ENCODE assay signal across 8 cellular contexts in the genomic region with DNA sequence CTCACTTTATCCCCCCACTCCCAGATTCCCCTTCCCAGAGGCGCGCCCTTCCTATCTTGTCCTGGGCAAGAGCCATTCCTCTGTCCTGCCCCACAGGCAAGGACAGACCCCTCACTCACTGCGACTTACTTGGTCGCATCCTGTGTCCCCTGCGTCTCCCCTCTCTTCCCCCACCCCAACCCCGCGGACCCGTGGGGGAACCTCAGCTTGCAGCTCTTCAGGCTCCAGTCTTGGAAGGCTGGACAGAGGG. TPM values are rescaled to one million over a fixed set of nuclear protein-coding genes. Genes with fewer than 3 reads are reported as not detected.
A peak's percentile ranks its signal among the peaks of the same experiment; 100 is the strongest.
DNase-seq lines count a peak whose midpoint lies in the region; ATAC-seq, FAIRE-seq and TF ChIP-seq lines count a peak whose summit lies in the region.

No MANE protein-coding gene starts in this region.

- H3K9me3 ChIP-seq in T-helper 17 cell (ENCODE audit: control insufficient read depth, low read length, poor library complexity, severe bottlenecking) (no peaks in the 10 kb centered on the region), prostate gland (no peaks in the 10 kb centered on the region)

- no peaks in the 10 kb centered on the region for H3K36me3 Mint-ChIP-seq in Calu3 (ENCODE audit: insufficient read depth, unreplicated experiment)
- H3K36me3 Mint-ChIP-seq in T-helper 17 cell (ENCODE audit: low read depth) = peaks cover 8% of the 10 kb centered on the region

- FAIRE-seq in urothelium cell line (lab: Jason Lieb, UNC) = no peak

- H3K9me3 Mint-ChIP-seq in Calu3 (ENCODE audit: low read depth, unreplicated experiment) = no peaks in the 10 kb centered on the region

- 5% methylated on average over 8 of the region's 8 CpGs for WGBS in prostate gland

- no peak for TF ChIP-seq POLR2A in prostate gland (IDR thresholded peaks at IDR 0.05)

- H3K4me3 ChIP-seq in fibroblast of the aortic adventitia (ENCODE audit: low read depth, low read length) = peak overlapping the region; percentile 57
- H3K4me3 ChIP-seq in prostate gland = peak overlapping the region; percentile 40 to 46

- no peak overlapping the region for H3K27ac Mint-ChIP-seq in Calu3 (ENCODE audit: unreplicated experiment)
- H3K27ac Mint-ChIP-seq in T-helper 17 cell = no peak overlapping the region

- CTCF ChIA-PET in Calu3 (lab: Charles Lee) = interaction anchor here (0.6 to 0.7 kb wide), 2 partner anchors 75 to 105 kb away, joined by 3 read pairs; no protein-coding TSS in a partner anchor

- H3K4me1 Mint-ChIP-seq in Calu3 (ENCODE audit: low read depth, unreplicated experiment) (peaks cover 17% of the 10 kb centered on the region), T-helper 17 cell (peaks cover 22% of the 10 kb centered on the region)

- DNase-seq in Calu3 = peak; percentile 2
- DNase-seq in T-helper 17 cell = no peak
- no peak for DNase-seq in fibroblast of the aortic adventitia (ENCODE audit: low read depth)
- DNase-seq in prostate gland (ENCODE audit: low spot score) = no peak
- no peak for DNase-seq in foreskin keratinocyte
- DNase-seq in MV-4-11 (lab: John Stamatoyannopoulos, UW) = no peak
- no peak for DNase-seq in NCI-H345 (lab: John Stamatoyannopoulos, UW)
- DNase-seq in urothelium cell line (ENCODE audit: low spot score) = no peak

- ATAC-seq in T-helper 17 cell (no peak), foreskin keratinocyte (no peak)

- H3K4me1 ChIP-seq in prostate gland (replicated peaks) (peaks cover 10% of the 10 kb centered on the region), foreskin keratinocyte (no peaks in the 10 kb centered on the region)

- peak overlapping the region; percentile 57 for H3K4me3 Mint-ChIP-seq in Calu3 (ENCODE audit: low read depth, unreplicated experiment)
- H3K4me3 Mint-ChIP-seq in T-helper 17 cell = peak overlapping the region; percentile 82

- TF ChIP-seq CTCF in Calu3 (IDR thresholded peaks at IDR 0.05; ENCODE audit: unreplicated experiment) (no peak), fibroblast of the aortic adventitia (IDR thresholded peaks at IDR 0.05; ENCODE audit: insufficient read depth, low read length) (no peak), prostate gland (IDR thresholded peaks at IDR 0.05) (no peak), foreskin keratinocyte (conservative IDR thresholded peaks at IDR 0.05) (no peak)

- H3K36me3 ChIP-seq in prostate gland = no peaks in the 10 kb centered on the region

- intact Hi-C loops in Calu3 (cut with micrococcal nuclease; ENCODE audit: unreplicated experiment) = no loop called here
- intact Hi-C loops in prostate gland (cut with DNase I) = no loop called here

- H3K27me3 Mint-ChIP-seq in Calu3 (ENCODE audit: unreplicated experiment) (peaks cover 73% of the 10 kb centered on the region), T-helper 17 cell (peaks cover 64% of the 10 kb centered on the region)

- BruUV-seq in Calu3 (replicated peaks; lab: Mats Ljungman, UMichigan) = no TSS peak

- H3K27ac ChIP-seq in prostate gland = peak overlapping the region; percentile 60 to 68
- H3K27ac ChIP-seq in foreskin keratinocyte = no peak overlapping the region

- H3K27me3 ChIP-seq in prostate gland (replicated peaks; ENCODE audit: insufficient read depth) = no peaks in the 10 kb centered on the region
- H3K27me3 ChIP-seq in foreskin keratinocyte = peaks cover 55% of the 10 kb centered on the region

RNA-seq across cellular contexts. Expression of a gene that starts 0.5 kb away (rescaled TPM):
- total RNA-seq in Calu3 (2022) (not detected in 2 replicates), T-helper 17 cell (1 to 10 TPM in 1 of 2 donors, under 1 TPM in 1; 0.50 to 7.7 TPM), fibroblast of the aortic adventitia (ENCODE audit: low replicate concordance) (0.18 TPM in 1 of 2 replicates, not detected in the other), prostate gland (1 to 10 TPM; 1.9 to 2.4 TPM), foreskin keratinocyte (not detected in 2 replicates)
- not detected in 2 replicates for polyA plus RNA-seq in foreskin keratinocyte
